Comparison of ENCODE assay signal across 1 cellular context in genomic region chr1:206708058-206708457, GRCh38.
TF ChIP-seq lines count a peak whose summit lies in the region.

No MANE protein-coding gene starts in this region.

TF ChIP-seq in SK-N-SH, 30 proteins besides CTCF, POLR2A, EP300 and RAD21 (continued from another document):
- TF ChIP-seq, protein P1, sequence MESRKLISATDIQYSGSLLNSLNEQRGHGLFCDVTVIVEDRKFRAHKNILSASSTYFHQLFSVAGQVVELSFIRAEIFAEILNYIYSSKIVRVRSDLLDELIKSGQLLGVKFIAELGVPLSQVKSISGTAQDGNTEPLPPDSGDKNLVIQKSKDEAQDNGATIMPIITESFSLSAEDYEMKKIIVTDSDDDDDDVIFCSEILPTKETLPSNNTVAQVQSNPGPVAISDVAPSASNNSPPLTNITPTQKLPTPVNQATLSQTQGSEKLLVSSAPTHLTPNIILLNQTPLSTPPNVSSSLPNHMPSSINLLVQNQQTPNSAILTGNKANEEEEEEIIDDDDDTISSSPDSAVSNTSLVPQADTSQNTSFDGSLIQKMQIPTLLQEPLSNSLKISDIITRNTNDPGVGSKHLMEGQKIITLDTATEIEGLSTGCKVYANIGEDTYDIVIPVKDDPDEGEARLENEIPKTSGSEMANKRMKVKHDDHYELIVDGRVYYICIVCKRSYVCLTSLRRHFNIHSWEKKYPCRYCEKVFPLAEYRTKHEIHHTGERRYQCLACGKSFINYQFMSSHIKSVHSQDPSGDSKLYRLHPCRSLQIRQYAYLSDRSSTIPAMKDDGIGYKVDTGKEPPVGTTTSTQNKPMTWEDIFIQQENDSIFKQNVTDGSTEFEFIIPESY (IDR thresholded peaks at IDR 0.05; ENCODE audit: borderline replicate concordance, low read depth): no peak
- TF ChIP-seq FOXM1 (IDR thresholded peaks at IDR 0.05; ENCODE audit: low read depth) (no peak), SIN3A (IDR thresholded peaks at IDR 0.05; ENCODE audit: borderline replicate concordance, low read depth, low read length) (no peak), CHD2 (IDR thresholded peaks at IDR 0.05; ENCODE audit: low read length, partially characterized antibody) (no peak)
